Comparison of ENCODE assay signal across 10 cellular contexts in the genomic region with DNA sequence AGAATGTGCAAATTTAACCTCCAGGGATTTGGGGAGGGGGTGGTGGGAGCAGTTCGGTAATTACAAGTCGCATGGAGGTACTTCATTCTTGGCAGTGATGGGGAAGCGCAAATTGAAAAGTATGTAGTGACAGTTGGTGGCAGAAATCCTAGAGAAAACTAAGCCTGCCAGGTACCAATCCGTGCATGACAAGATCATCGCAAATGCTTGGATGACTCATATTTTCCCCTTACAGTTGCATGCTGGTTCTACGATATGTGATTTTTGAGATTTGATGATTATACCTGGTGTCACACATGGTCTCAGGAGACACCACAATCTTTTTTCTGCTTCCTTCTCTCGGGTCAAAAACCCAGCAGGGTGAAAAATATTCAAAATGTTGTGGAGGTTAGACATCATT.
DNase-seq lines count a peak whose midpoint lies in the region; ATAC-seq and TF ChIP-seq lines count a peak whose summit lies in the region.
"Had no signal": no experiment of that assay in that cellular context is flagged by ENCODE, and none has a peak within 500 bp of the region (broad histone marks: within the 10 kb centered on the region; RNA-seq: fewer than 3 reads in every experiment).

No MANE protein-coding gene starts in this region.

- no peaks in the 10 kb centered on the region for H3K4me1 ChIP-seq in adrenal gland (replicated peaks in 1 of 2)
- H3K4me1 ChIP-seq: Peyer's patch had no signal

- H3K27me3 ChIP-seq in adrenal gland = no peaks in the 10 kb centered on the region
- H3K27me3 ChIP-seq: Peyer's patch had no signal

- peak; percentile 91 for ATAC-seq in GM18907 (IDR thresholded peaks at IDR 0.05; ENCODE audit: unreplicated experiment)
- ATAC-seq in HG03135 (IDR thresholded peaks at IDR 0.05; ENCODE audit: unreplicated experiment) = peak; percentile 79

- no peak for TF ChIP-seq POLR2A in adrenal gland (IDR thresholded peaks at IDR 0.05)

- H3K27ac ChIP-seq in adrenal gland = no peak overlapping the region
- H3K27ac ChIP-seq: Peyer's patch had no signal

- 82 to 95% (median 92%) methylated on average over 7 of the region's 7 CpGs for WGBS in adrenal gland, 4 donors

- H3K4me3 ChIP-seq in adrenal gland = no peak overlapping the region
- H3K4me3 ChIP-seq: Peyer's patch had no signal

- peak; percentile 43 for DNase-seq in Caki2 (ENCODE audit: low read depth)
- peak; percentile 78 for DNase-seq in NCI-H748 treated with DMSO at 0.1 percent for 48 hours (lab: John Stamatoyannopoulos, UW)
- no peak for DNase-seq in adrenal gland
- no peak for DNase-seq in stimulated activated CD4-positive, alpha-beta T cell treated with anti-CD3 and anti-CD28 coated beads, Interleukin-1b, Interleukin-23, amount 100 ng/mL, for 48 hours
- no peak for DNase-seq in nucleus accumbens (lab: John Stamatoyannopoulos, UW)
- no peak for DNase-seq in pons (ENCODE audit: low spot score)
- DNase-seq: activated naive CD4-positive, alpha-beta T cell; Peyer's patch had no signal

- in situ Hi-C loops in Caki2 (cut with HindIII; ENCODE audit: low pct_unique_long_range_greater_than_20kb, low sequenced_read_pairs) = no loop called here

- intact Hi-C loops in adrenal gland (cut with DNase I) = no loop called here

- no peaks in the 10 kb centered on the region for H3K9me3 ChIP-seq in adrenal gland (replicated peaks in 1 of 3)
- H3K9me3 ChIP-seq: Peyer's patch had no signal

- no peak for TF ChIP-seq CTCF in adrenal gland (IDR thresholded peaks at IDR 0.05)

- H3K36me3 ChIP-seq in adrenal gland (replicated peaks in 1 of 2) = no peaks in the 10 kb centered on the region
- H3K36me3 ChIP-seq: Peyer's patch had no signal

Comparison
In these comparisons a context has a peak if more than half of its experiments do, and no peak if none do; other contexts are left out.
1. DNase-seq: peak in Caki2 (single experiment) and NCI-H748 treated with DMSO at 0.1 percent for 48 hours (single experiment); none in adrenal gland (0 of 7), stimulated activated CD4-positive, alpha-beta T cell treated with anti-CD3 and anti-CD28 coated beads, Interleukin-1b, Interleukin-23, amount 100 ng/mL, for 48 hours (single experiment), nucleus accumbens (0 of 56) and pons (single experiment).